Comparison of ENCODE assay signal across 30 cellular contexts in the genomic region with DNA sequence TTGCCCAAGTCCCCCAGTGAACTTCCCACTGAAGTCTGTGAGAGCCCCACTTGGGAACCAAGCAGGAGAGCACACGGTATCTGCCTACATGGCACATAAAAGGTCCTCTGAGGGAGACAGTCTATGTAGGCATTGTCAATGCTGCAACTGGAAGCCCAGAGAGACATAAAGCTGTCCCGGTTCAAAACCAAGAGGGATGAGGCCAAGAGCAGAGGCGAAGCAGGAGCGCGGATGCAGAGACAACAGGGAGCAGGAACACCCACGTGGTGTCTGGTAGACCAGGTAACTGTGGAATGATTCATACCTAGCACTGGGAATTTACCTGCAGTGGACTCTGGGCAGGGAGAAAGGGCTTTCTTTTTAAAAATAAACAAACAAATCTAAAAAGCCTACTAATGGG.
"Had no signal": no experiment of that assay in that cellular context is flagged by ENCODE, and none has a peak within 500 bp of the region (broad histone marks: within the 10 kb centered on the region; RNA-seq: fewer than 3 reads in every experiment).

No MANE protein-coding gene starts in this region.

- DNase-seq: naive thymus-derived CD4-positive, alpha-beta T cell; natural killer cell; nucleus accumbens; ovary; posterior cingulate gyrus; psoas muscle; right cardiac atrium; right lobe of liver; sigmoid colon; small intestine; stimulated activated CD4-positive, alpha-beta T cell treated with anti-CD3 and anti-CD28 coated beads, Interleukin-15, amount 100 ng/mL, for 24 hours; stimulated activated CD4-positive, alpha-beta T cell treated with anti-CD3 and anti-CD28 coated beads, Interleukin-2, amount 100 ng/mL, for 24 hours; stimulated activated CD4-positive, alpha-beta T cell treated with anti-CD3 and anti-CD28 coated beads, Interleukin-2, amount 100 ng/mL, for 48 hours; stimulated activated CD4-positive, alpha-beta T cell treated with anti-CD3 and anti-CD28 coated beads, Interleukin-4, amount 100 ng/mL, for 24 hours; stimulated activated naive B cell treated with anti-CD40 and anti-IgM and Interleukin-4, amounts not matched to agents 10 μg/mL and 1 μg/mL and 100 μg/mL, for 72 hours; stimulated activated naive CD4-positive, alpha-beta T cell treated with Interleukin-2 at 50 U/mL for 16 hours; stomach; thyroid gland; trophoblast cell; upper lobe of left lung had no signal

- H3K4me1 ChIP-seq: parathyroid adenoma, psoas muscle, right lobe of liver, sigmoid colon, stomach, thyroid gland, upper lobe of left lung, vagina had no signal

- H3K27me3 ChIP-seq: neural progenitor cell, neutrophil, ovary, right lobe of liver, sigmoid colon, stomach, thyroid gland, tibial nerve, upper lobe of left lung, vagina had no signal

- H3K9ac ChIP-seq: neural progenitor cell, parathyroid adenoma had no signal

- H3K27ac ChIP-seq: neural progenitor cell, neutrophil, ovary, parathyroid adenoma, psoas muscle, right lobe of liver, sigmoid colon, stomach, thoracic aorta, thyroid gland, tibial nerve, upper lobe of left lung, vagina had no signal

- H3K4me2 ChIP-seq: neural progenitor cell had no signal

- H3K9me3 Mint-ChIP-seq: nephron; stimulated activated naive CD8-positive, alpha-beta T cell treated with anti-CD3 and anti-CD28 coated beads, Interleukin-15, Interleukin-2, amounts not matched to agents 100 ng/mL and 50 ng/mL, for 24 hours had no signal

- H3K4me3 ChIP-seq: neural progenitor cell, ovary, psoas muscle, right lobe of liver, sigmoid colon, stomach, thoracic aorta, thyroid gland, tibial nerve, upper lobe of left lung, vagina had no signal

- H3K36me3 ChIP-seq: neural progenitor cell, neutrophil, ovary, right lobe of liver, sigmoid colon, stomach, thoracic aorta, thyroid gland, tibial nerve, upper lobe of left lung, vagina had no signal

- H3K27ac Mint-ChIP-seq: naive thymus-derived CD4-positive, alpha-beta T cell; natural killer cell; nephron; neural progenitor cell; progenitor cell of endocrine pancreas; stimulated activated effector memory CD8-positive, alpha-beta T cell treated with anti-CD3 and anti-CD28 coated beads, Interleukin-12 subunit alpha, Interleukin-12 subunit beta, amount 100 ng/mL, for 72 hours; stimulated activated naive B cell treated with anti-CD40 and anti-IgM and Interleukin-4, amounts not matched to agents 10 μg/mL and 1 μg/mL and 100 μg/mL, for 72 hours; stimulated activated naive CD8-positive, alpha-beta T cell treated with anti-CD3 and anti-CD28 coated beads, Interleukin-15, Interleukin-2, amounts not matched to agents 100 ng/mL and 50 ng/mL, for 24 hours had no signal

- H3K4me3 Mint-ChIP-seq: naive thymus-derived CD4-positive, alpha-beta T cell; natural killer cell; nephron; neural progenitor cell; stimulated activated effector memory CD8-positive, alpha-beta T cell treated with anti-CD3 and anti-CD28 coated beads, Interleukin-12 subunit alpha, Interleukin-12 subunit beta, amount 100 ng/mL, for 72 hours; stimulated activated naive B cell treated with anti-CD40 and anti-IgM and Interleukin-4, amounts not matched to agents 10 μg/mL and 1 μg/mL and 100 μg/mL, for 72 hours; stimulated activated naive CD8-positive, alpha-beta T cell treated with anti-CD3 and anti-CD28 coated beads, Interleukin-15, Interleukin-2, amounts not matched to agents 100 ng/mL and 50 ng/mL, for 24 hours had no signal

- H2AFZ ChIP-seq: neural progenitor cell, parathyroid adenoma had no signal

- H3K36me3 Mint-ChIP-seq: naive thymus-derived CD4-positive, alpha-beta T cell; natural killer cell; neural progenitor cell; stimulated activated effector memory CD8-positive, alpha-beta T cell treated with anti-CD3 and anti-CD28 coated beads, Interleukin-12 subunit alpha, Interleukin-12 subunit beta, amount 100 ng/mL, for 72 hours; stimulated activated naive B cell treated with anti-CD40 and anti-IgM and Interleukin-4, amounts not matched to agents 10 μg/mL and 1 μg/mL and 100 μg/mL, for 72 hours had no signal

- H3K79me2 ChIP-seq: parathyroid adenoma had no signal

- H3K4me1 Mint-ChIP-seq: naive thymus-derived CD4-positive, alpha-beta T cell; natural killer cell; nephron; stimulated activated effector memory CD8-positive, alpha-beta T cell treated with anti-CD3 and anti-CD28 coated beads, Interleukin-12 subunit alpha, Interleukin-12 subunit beta, amount 100 ng/mL, for 72 hours; stimulated activated naive B cell treated with anti-CD40 and anti-IgM and Interleukin-4, amounts not matched to agents 10 μg/mL and 1 μg/mL and 100 μg/mL, for 72 hours had no signal

- H3K9me3 ChIP-seq: neutrophil, ovary, psoas muscle, right lobe of liver, sigmoid colon, stomach, thoracic aorta, thyroid gland, tibial nerve, upper lobe of left lung, vagina had no signal

- H3K27me3 Mint-ChIP-seq: naive thymus-derived CD4-positive, alpha-beta T cell; stimulated activated naive B cell treated with anti-CD40 and anti-IgM and Interleukin-4, amounts not matched to agents 10 μg/mL and 1 μg/mL and 100 μg/mL, for 72 hours; stimulated activated naive CD8-positive, alpha-beta T cell treated with anti-CD3 and anti-CD28 coated beads, Interleukin-15, Interleukin-2, amounts not matched to agents 100 ng/mL and 50 ng/mL, for 24 hours had no signal
